In genomic region chr15:40739854-40740253, GRCh38 we compare ENCODE assay signal across 23 cellular contexts. TPM values are rescaled to one million over a fixed set of nuclear protein-coding genes. Genes with fewer than 3 reads are reported as not detected.
DNase-seq lines count a peak whose midpoint lies in the region; ATAC-seq and TF ChIP-seq lines count a peak whose summit lies in the region.
"Had no signal": no experiment of that assay in that cellular context is flagged by ENCODE, and none has a peak within 500 bp of the region (broad histone marks: within the 10 kb centered on the region; RNA-seq: fewer than 3 reads in every experiment).

No MANE protein-coding gene starts in this region.

- H3K4me1 ChIP-seq in SK-N-SH (ENCODE audit: control insufficient read depth in 1 of 2, insufficient read depth in 2 of 2, low read depth in 1 of 2, low read length in 1 of 2) = no peaks in the 10 kb centered on the region; a peak in 1 of 4 replicates
- no peaks in the 10 kb centered on the region for H3K4me1 ChIP-seq in Panc1 (ENCODE audit: control insufficient read depth, insufficient read depth, low read length)
- H3K4me1 ChIP-seq in psoas muscle = peaks cover 21% of the 10 kb centered on the region
- H3K4me1 ChIP-seq: gastroesophageal sphincter had no signal

- no peak overlapping the region for H3K27ac ChIP-seq in SK-N-SH (ENCODE audit: low read depth in 2 of 2, low read length in 1 of 2)
- no peak overlapping the region for H3K27ac ChIP-seq in Panc1 (ENCODE audit: low read length)
- H3K27ac ChIP-seq in psoas muscle = peak overlapping the region; percentile 34
- H3K27ac ChIP-seq: gastroesophageal sphincter, PC-9, right atrium auricular region had no signal

- POLR2A ChIA-PET in SK-N-SH (lab: Yijun Ruan, JAX) (no interaction called here), Panc1 (lab: Charles Lee) (no interaction called here)

- H3K9me3 ChIP-seq in SK-N-SH (no peaks in the 10 kb centered on the region), Panc1 (ENCODE audit: control insufficient read depth, insufficient read depth, low read depth, low read length) (no peaks in the 10 kb centered on the region), psoas muscle (no peaks in the 10 kb centered on the region)
- H3K9me3 ChIP-seq: gastroesophageal sphincter, right atrium auricular region had no signal

- no peaks in the 10 kb centered on the region for H3F3A ChIP-seq in SK-N-SH (replicated peaks; ENCODE audit: insufficient read depth)

- WGBS in SK-N-SH (ENCODE audit: low lambda C conversion rate) = 95% methylated on average over 2 of the region's 2 CpGs
- WGBS in psoas muscle, 3 donors = 83 to 100% (median 100%) methylated on average over 2 of the region's 2 CpGs

- no TSS peak for BruUV-seq in Panc1 (replicated peaks; lab: Mats Ljungman, UMichigan)

- no peak for DNase-seq in SK-N-SH
- no peak for DNase-seq in Panc1 (ENCODE audit: low read depth, low spot score)
- no peak for DNase-seq in epithelial cell of proximal tubule (ENCODE audit: low read depth)
- DNase-seq in psoas muscle = no peak
- DNase-seq in GM03348 (ENCODE audit: low spot score) = no peak
- no peak for DNase-seq in GM13977 (ENCODE audit: low spot score)
- DNase-seq: activated CD4-positive, alpha-beta T cell treated with anti-CD3 and anti-CD28 coated beads, Interleukin-2, amount 50 U/mL, for 1 hour; activated gamma-delta T cell treated with Interleukin-2 at 50 U/mL for 16 hours; central memory CD4-positive, alpha-beta T cell; DMS79; erythroblast; mesenchymal stem cell; naive B cell; NCI-H1092 treated with DMSO at 0.1 percent for 48 hours; NCI-H2029 treated with DMSO at 0.1 percent for 48 hours; NCI-H82; PC-9 had no signal

- intact Hi-C loops in Panc1 (cut with micrococcal nuclease; ENCODE audit: unreplicated experiment) (no loop called here), psoas muscle (cut with DNase I) (no loop called here)

- H3K36me3 ChIP-seq in SK-N-SH (replicated peaks in 1 of 2; ENCODE audit: control insufficient read depth in 1 of 2, insufficient read depth in 2 of 2, low read length in 1 of 2) = peaks cover 51 to 64% of the 10 kb centered on the region in 2 experiments
- peaks cover 9% of the 10 kb centered on the region; the same call in 1 of the 2 replicates for H3K36me3 ChIP-seq in Panc1 (ENCODE audit: control insufficient read depth, insufficient read depth, low read length)
- H3K36me3 ChIP-seq in psoas muscle (ENCODE audit: insufficient read depth in 1 of 2, low read depth in 1 of 2) = peaks cover 13 to 87% of the 10 kb centered on the region in 2 donors

- in situ Hi-C loops in Panc1 (cut with HindIII; ENCODE audit: low pct_unique_long_range_greater_than_20kb, low sequenced_read_pairs) (no loop called here), GM13977 (cut with MboI; ENCODE audit: low pct_unique_long_range_greater_than_20kb, low sequenced_read_pairs, unreplicated experiment) (no loop called here)

- TF ChIP-seq CTCF in SK-N-SH (IDR thresholded peaks at IDR 0.05) = peak; percentile 13; the same call in 1 of the 2 replicates
- no peak; the same call in 1 of the 2 replicates for TF ChIP-seq CTCF in Panc1 (IDR thresholded peaks at IDR 0.05)
- peak; percentile 21 for TF ChIP-seq CTCF in epithelial cell of proximal tubule (conservative IDR thresholded peaks at IDR 0.05; ENCODE audit: low read depth, low read length)
- TF ChIP-seq CTCF in psoas muscle (IDR thresholded peaks at IDR 0.05) = no peak
- TF ChIP-seq CTCF in GM13977 (IDR thresholded peaks at IDR 0.05; ENCODE audit: extremely low read depth, insufficient read depth, missing control alignments) = no peak

- TF ChIP-seq EP300 in SK-N-SH (IDR thresholded peaks at IDR 0.05; ENCODE audit: borderline replicate concordance in 1 of 2, low read depth in 1 of 2, low read length in 1 of 2) = no peak

- no peak overlapping the region for H3K4me3 ChIP-seq in SK-N-SH (ENCODE audit: low read depth in 2 of 2, low read length in 1 of 2)
- H3K4me3 ChIP-seq in Panc1 (ENCODE audit: low read depth in 2 of 2, low read length in 2 of 2) = no peak overlapping the region
- no peak overlapping the region for H3K4me3 ChIP-seq in epithelial cell of proximal tubule (ENCODE audit: low read depth, low read length)
- H3K4me3 ChIP-seq in psoas muscle = no peak overlapping the region
- H3K4me3 ChIP-seq: gastroesophageal sphincter, PC-9, right atrium auricular region had no signal

- ATAC-seq in SK-N-SH treated with all-trans-retinoic acid at 6 μM for 48 hours = no peak; the same call in 2 of the 3 replicates
- ATAC-seq in Panc1 = 0 out of 2 replicates have a peak, but pooled peaks have one; percentile 31
- no peak for ATAC-seq in psoas muscle
- ATAC-seq in HG03175 (IDR thresholded peaks at IDR 0.05; ENCODE audit: unreplicated experiment) = no peak
- ATAC-seq: gastroesophageal sphincter, HepG2 had no signal

- CTCF ChIA-PET in SK-N-SH (lab: Yijun Ruan, JAX) (interaction anchor here (0.6 to 20.8 kb wide), 7 partner anchors 10 to 91 kb away, joined by 3 to 555 read pairs (median 3); partner anchors contain the start of genes C15orf62 and GCHFR), Panc1 (lab: Charles Lee) (interaction anchor here (0.6 to 0.7 kb wide), 3 partner anchors 138 to 188 kb away, joined by 3 to 7 read pairs (median 3); no protein-coding TSS in a partner anchor)

- H3K79me2 ChIP-seq in SK-N-SH (ENCODE audit: insufficient read depth) = no peaks in the 10 kb centered on the region

- H3K27me3 ChIP-seq in SK-N-SH (ENCODE audit: insufficient read depth) (no peaks in the 10 kb centered on the region), Panc1 (ENCODE audit: control insufficient read depth, insufficient read depth, low read length) (no peaks in the 10 kb centered on the region), psoas muscle (ENCODE audit: insufficient read depth in 3 of 3, low read length in 2 of 3) (no peaks in the 10 kb centered on the region)
- H3K27me3 ChIP-seq: gastroesophageal sphincter, right atrium auricular region had no signal

- H2AFZ ChIP-seq in SK-N-SH (ENCODE audit: low read depth) = no peak overlapping the region
- H2AFZ ChIP-seq: PC-9 had no signal

- no peak for TF ChIP-seq RAD21 in SK-N-SH (IDR thresholded peaks at IDR 0.05; ENCODE audit: low read length)

- H3K4me2 ChIP-seq in SK-N-SH = no peak overlapping the region
- H3K4me2 ChIP-seq: PC-9 had no signal

- H4K20me1 ChIP-seq in SK-N-SH (ENCODE audit: insufficient read depth) = no peaks in the 10 kb centered on the region

- no peaks in the 10 kb centered on the region for H3K9me2 ChIP-seq in SK-N-SH

- no peak overlapping the region for H3K9ac ChIP-seq in SK-N-SH

TF ChIP-seq in SK-N-SH treated with all-trans-retinoic acid at 6 μM for 48 hours, 23 proteins besides CTCF, POLR2A, EP300 and RAD21 (continues in another document):
- TF ChIP-seq ZFP30 (CRISPR knock-in tag; IDR thresholded peaks at IDR 0.05) (no peak), SNAI2 (CRISPR knock-in tag; IDR thresholded peaks at IDR 0.05) (no peak), TOX (CRISPR knock-in tag; IDR thresholded peaks at IDR 0.05; ENCODE audit: borderline replicate concordance) (no peak), PATZ1 (CRISPR knock-in tag; IDR thresholded peaks at IDR 0.05; ENCODE audit: borderline replicate concordance) (no peak)

RNA-seq across cellular contexts. Expression of gene RMDN3, which starts 15.2 kb away (rescaled TPM):
- polyA plus RNA-seq in SK-N-SH (2012; rRNA removed) (30.0 and 33.0 TPM in 2 replicates), psoas muscle (10 to 100 TPM; 11.1 to 30.9 (median 20.2) TPM)
- 26.4 and 28.8 TPM in 2 replicates for polyA plus RNA-seq in SK-N-SH (2012; cell fraction: cytosol; rRNA removed)
- polyA plus RNA-seq in SK-N-SH (2012; cell fraction: nucleus; rRNA removed) = 33.0 and 39.1 TPM in 2 replicates
- total RNA-seq in Panc1 (2021; ENCODE audit: unreplicated experiment) (33.2 TPM), epithelial cell of proximal tubule (20.6 and 25.4 TPM in 2 replicates), psoas muscle (10 to 100 TPM; 17.1 to 20.1 (median 18.6) TPM)
- polyA plus RNA-seq in Panc1 (2012; ENCODE audit: insufficient read length) = 29.8 TPM

RNA-seq across cellular contexts. Expression of gene GCHFR, which starts 24.0 kb away (rescaled TPM):
- 0.60 and 0.67 TPM in 2 replicates for polyA plus RNA-seq in SK-N-SH (2012; rRNA removed)
- 0.41 and 0.66 TPM in 2 replicates for polyA plus RNA-seq in SK-N-SH (2012; cell fraction: cytosol; rRNA removed)
- 0.12 and 0.18 TPM in 2 replicates for polyA plus RNA-seq in SK-N-SH (2012; cell fraction: nucleus; rRNA removed)
- total RNA-seq in Panc1 (2021; ENCODE audit: unreplicated experiment) = 37.2 TPM
- 83.3 TPM for polyA plus RNA-seq in Panc1 (2012; ENCODE audit: insufficient read length)
- total RNA-seq in epithelial cell of proximal tubule = 87.2 and 113 TPM in 2 replicates
- 1 to 10 TPM; 1.5 to 4.9 (median 2.9) TPM for total RNA-seq in psoas muscle
- polyA plus RNA-seq in psoas muscle = 1 to 10 TPM; 4.3 to 6.7 (median 5.0) TPM

RNA-seq across cellular contexts. Expression of gene C15orf62, which starts 29.9 kb away (rescaled TPM):
- polyA plus RNA-seq in SK-N-SH (2012; rRNA removed) = 0.06 TPM in 1 of 2 replicates, not detected in the other
- 0.01 and 0.03 TPM in 2 replicates for polyA plus RNA-seq in SK-N-SH (2012; cell fraction: cytosol; rRNA removed)
- 0.08 and 0.19 TPM in 2 replicates for polyA plus RNA-seq in SK-N-SH (2012; cell fraction: nucleus; rRNA removed)
- total RNA-seq in Panc1 (2021; ENCODE audit: unreplicated experiment) = 0.33 TPM
- 0.78 TPM for polyA plus RNA-seq in Panc1 (2012; ENCODE audit: insufficient read length)
- 0.63 and 2.7 TPM in 2 replicates for total RNA-seq in epithelial cell of proximal tubule
- not detected for total RNA-seq in psoas muscle
- polyA plus RNA-seq in psoas muscle = under 1 TPM; 0.05 to 0.19 (median 0.07) TPM
- total RNA-seq: osteocyte had no signal

RNA-seq across cellular contexts. Expression of gene RAD51, which starts 44.9 kb away (rescaled TPM):
- 6.6 and 7.6 TPM in 2 replicates for polyA plus RNA-seq in SK-N-SH (2012; rRNA removed)
- 6.4 and 7.6 TPM in 2 replicates for polyA plus RNA-seq in SK-N-SH (2012; cell fraction: cytosol; rRNA removed)
- polyA plus RNA-seq in SK-N-SH (2012; cell fraction: nucleus; rRNA removed) = 6.4 and 6.8 TPM in 2 replicates
- 30.3 TPM for total RNA-seq in Panc1 (2021; ENCODE audit: unreplicated experiment)
- polyA plus RNA-seq in Panc1 (2012; ENCODE audit: insufficient read length) = 18.6 TPM
- total RNA-seq in epithelial cell of proximal tubule = 19.5 and 20.8 TPM in 2 replicates
- 1 to 10 TPM in 1 of 4 donors, under 1 TPM in 3; 0.41 to 1.5 (median 0.56) TPM for total RNA-seq in psoas muscle
- polyA plus RNA-seq in psoas muscle = under 1 TPM; 0.29 to 0.93 (median 0.90) TPM

Comparison
In these comparisons a context has a peak if more than half of its experiments do, and no peak if none do; other contexts are left out.
1. CTCF ChIP-seq: peak in SK-N-SH (single experiment) and epithelial cell of proximal tubule (single experiment); none in Panc1 (single experiment), psoas muscle (single experiment) and GM13977 (single experiment).